Comparison of ENCODE assay signal across 1 cellular context in the genomic region with DNA sequence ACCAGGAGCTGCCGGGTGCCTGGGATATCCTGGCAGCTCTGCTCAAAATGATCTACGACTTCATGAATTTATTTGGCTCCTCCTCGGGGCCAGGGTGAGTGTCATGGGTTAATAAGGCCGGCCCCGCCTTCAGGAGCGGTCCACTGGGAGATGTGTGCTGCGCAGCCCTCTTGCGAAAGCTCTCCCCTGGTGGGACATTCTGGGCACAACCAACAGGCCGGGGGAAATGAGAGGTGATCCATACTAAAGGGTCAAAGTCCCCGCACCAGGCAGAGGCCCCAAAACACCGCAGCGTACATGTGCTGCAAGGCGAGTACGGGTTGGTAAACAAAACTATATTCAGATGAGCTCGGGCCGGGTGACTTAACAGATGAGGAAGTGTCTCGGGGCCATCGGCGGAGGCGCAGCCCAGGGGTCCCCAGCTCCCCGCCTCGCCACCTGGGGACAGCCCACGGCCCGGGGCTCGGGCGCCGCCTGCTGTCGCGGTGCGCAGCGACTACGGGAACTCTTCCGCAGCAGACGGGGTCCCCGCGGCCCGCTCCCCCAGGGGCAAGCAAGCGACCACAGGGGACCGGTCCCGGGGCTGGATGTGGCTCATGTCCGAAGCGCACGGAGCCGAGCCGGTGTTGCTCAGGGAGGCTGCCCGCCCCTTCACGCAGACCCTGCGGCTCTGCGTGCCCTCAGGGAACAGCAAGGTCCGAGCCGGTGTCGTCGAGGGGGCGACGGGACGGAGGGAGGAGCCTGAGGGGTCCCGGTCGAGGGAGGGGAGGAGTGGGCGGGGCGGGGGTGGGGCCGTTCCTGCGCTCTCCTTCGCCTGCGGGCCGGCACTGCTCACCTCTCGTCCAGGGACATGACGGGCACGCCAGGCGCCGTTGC.
A peak's percentile ranks its signal among the peaks of the same experiment; 100 is the strongest.
TF ChIP-seq lines count a peak whose summit lies in the region.

A gene with protein sequence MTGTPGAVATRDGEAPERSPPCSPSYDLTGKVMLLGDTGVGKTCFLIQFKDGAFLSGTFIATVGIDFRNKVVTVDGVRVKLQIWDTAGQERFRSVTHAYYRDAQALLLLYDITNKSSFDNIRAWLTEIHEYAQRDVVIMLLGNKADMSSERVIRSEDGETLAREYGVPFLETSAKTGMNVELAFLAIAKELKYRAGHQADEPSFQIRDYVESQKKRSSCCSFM (plus strand): TSS at position 834 of the 876 bp plus-strand sequence. CDS start 17 bp downstream, at position 851.

TF ChIP-seq in HepG2, 621 proteins besides CTCF, POLR2A, EP300 and RAD21 (continued from another document and continues in another):
- TF ChIP-seq, protein P1, sequence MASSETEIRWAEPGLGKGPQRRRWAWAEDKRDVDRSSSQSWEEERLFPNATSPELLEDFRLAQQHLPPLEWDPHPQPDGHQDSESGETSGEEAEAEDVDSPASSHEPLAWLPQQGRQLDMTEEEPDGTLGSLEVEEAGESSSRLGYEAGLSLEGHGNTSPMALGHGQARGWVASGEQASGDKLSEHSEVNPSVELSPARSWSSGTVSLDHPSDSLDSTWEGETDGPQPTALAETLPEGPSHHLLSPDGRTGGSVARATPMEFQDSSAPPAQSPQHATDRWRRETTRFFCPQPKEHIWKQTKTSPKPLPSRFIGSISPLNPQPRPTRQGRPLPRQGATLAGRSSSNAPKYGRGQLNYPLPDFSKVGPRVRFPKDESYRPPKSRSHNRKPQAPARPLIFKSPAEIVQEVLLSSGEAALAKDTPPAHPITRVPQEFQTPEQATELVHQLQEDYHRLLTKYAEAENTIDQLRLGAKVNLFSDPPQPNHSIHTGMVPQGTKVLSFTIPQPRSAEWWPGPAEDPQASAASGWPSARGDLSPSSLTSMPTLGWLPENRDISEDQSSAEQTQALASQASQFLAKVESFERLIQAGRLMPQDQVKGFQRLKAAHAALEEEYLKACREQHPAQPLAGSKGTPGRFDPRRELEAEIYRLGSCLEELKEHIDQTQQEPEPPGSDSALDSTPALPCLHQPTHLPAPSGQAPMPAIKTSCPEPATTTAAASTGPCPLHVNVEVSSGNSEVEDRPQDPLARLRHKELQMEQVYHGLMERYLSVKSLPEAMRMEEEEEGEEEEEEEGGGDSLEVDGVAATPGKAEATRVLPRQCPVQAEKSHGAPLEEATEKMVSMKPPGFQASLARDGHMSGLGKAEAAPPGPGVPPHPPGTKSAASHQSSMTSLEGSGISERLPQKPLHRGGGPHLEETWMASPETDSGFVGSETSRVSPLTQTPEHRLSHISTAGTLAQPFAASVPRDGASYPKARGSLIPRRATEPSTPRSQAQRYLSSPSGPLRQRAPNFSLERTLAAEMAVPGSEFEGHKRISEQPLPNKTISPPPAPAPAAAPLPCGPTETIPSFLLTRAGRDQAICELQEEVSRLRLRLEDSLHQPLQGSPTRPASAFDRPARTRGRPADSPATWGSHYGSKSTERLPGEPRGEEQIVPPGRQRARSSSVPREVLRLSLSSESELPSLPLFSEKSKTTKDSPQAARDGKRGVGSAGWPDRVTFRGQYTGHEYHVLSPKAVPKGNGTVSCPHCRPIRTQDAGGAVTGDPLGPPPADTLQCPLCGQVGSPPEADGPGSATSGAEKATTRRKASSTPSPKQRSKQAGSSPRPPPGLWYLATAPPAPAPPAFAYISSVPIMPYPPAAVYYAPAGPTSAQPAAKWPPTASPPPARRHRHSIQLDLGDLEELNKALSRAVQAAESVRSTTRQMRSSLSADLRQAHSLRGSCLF (CRISPR knock-in tag; IDR thresholded peaks at IDR 0.05; ENCODE audit: borderline replicate concordance) = no peak
- TF ChIP-seq NR2F1 (CRISPR knock-in tag; IDR thresholded peaks at IDR 0.05) = peak; percentile 55 to 59; a peak in 3 of 4 replicates
- TF ChIP-seq, protein P2, sequence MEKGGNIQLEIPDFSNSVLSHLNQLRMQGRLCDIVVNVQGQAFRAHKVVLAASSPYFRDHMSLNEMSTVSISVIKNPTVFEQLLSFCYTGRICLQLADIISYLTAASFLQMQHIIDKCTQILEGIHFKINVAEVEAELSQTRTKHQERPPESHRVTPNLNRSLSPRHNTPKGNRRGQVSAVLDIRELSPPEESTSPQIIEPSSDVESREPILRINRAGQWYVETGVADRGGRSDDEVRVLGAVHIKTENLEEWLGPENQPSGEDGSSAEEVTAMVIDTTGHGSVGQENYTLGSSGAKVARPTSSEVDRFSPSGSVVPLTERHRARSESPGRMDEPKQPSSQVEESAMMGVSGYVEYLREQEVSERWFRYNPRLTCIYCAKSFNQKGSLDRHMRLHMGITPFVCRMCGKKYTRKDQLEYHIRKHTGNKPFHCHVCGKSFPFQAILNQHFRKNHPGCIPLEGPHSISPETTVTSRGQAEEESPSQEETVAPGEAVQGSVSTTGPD (CRISPR knock-in tag; IDR thresholded peaks at IDR 0.05) = peak; percentile 91
- peak; percentile 85 for TF ChIP-seq HNRNPLL (IDR thresholded peaks at IDR 0.05; ENCODE audit: low read depth, low read length, poor library complexity, severe bottlenecking)
- TF ChIP-seq IRF2 (CRISPR knock-in tag; IDR thresholded peaks at IDR 0.05) = peak; percentile 88
- peak; percentile 95 for TF ChIP-seq ZNF264 (CRISPR knock-in tag; IDR thresholded peaks at IDR 0.05)
- no peak for TF ChIP-seq GZF1 (CRISPR knock-in tag; IDR thresholded peaks at IDR 0.05)
- TF ChIP-seq ZNF136 (CRISPR knock-in tag; IDR thresholded peaks at IDR 0.05; ENCODE audit: low read depth) = peak; percentile 90; the same call in 1 of the 2 replicates
- TF ChIP-seq, protein P3, sequence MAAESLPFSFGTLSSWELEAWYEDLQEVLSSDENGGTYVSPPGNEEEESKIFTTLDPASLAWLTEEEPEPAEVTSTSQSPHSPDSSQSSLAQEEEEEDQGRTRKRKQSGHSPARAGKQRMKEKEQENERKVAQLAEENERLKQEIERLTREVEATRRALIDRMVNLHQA (CRISPR knock-in tag; IDR thresholded peaks at IDR 0.05) = no peak
- TF ChIP-seq POGZ (CRISPR knock-in tag; IDR thresholded peaks at IDR 0.05) = peak; percentile 86
- peak; percentile 79; the same call in 1 of the 2 replicates for TF ChIP-seq RFXAP (CRISPR knock-in tag; IDR thresholded peaks at IDR 0.05; ENCODE audit: borderline replicate concordance)
- no peak for TF ChIP-seq ZNF382 (CRISPR knock-in tag; IDR thresholded peaks at IDR 0.05; ENCODE audit: borderline replicate concordance)
- TF ChIP-seq ZNF761 (CRISPR knock-in tag; conservative IDR thresholded peaks at IDR 0.05) = no peak; the same call in 1 of the 2 replicates
- TF ChIP-seq, protein P4, sequence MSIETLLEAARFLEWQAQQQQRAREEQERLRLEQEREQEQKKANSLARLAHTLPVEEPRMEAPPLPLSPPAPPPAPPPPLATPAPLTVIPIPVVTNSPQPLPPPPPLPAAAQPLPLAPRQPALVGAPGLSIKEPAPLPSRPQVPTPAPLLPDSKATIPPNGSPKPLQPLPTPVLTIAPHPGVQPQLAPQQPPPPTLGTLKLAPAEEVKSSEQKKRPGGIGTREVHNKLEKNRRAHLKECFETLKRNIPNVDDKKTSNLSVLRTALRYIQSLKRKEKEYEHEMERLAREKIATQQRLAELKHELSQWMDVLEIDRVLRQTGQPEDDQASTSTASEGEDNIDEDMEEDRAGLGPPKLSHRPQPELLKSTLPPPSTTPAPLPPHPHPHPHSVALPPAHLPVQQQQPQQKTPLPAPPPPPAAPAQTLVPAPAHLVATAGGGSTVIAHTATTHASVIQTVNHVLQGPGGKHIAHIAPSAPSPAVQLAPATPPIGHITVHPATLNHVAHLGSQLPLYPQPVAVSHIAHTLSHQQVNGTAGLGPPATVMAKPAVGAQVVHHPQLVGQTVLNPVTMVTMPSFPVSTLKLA (IDR thresholded peaks at IDR 0.05) = peak; percentile 88
- peak; percentile 78; the same call in 1 of the 2 replicates for TF ChIP-seq ZNF563 (CRISPR knock-in tag; IDR thresholded peaks at IDR 0.05)
- TF ChIP-seq HES4 (CRISPR knock-in tag; IDR thresholded peaks at IDR 0.05; ENCODE audit: borderline replicate concordance) = peak; percentile 70; the same call in 1 of the 2 replicates
- TF ChIP-seq ZNF224 (CRISPR knock-in tag; IDR thresholded peaks at IDR 0.05) = peak; percentile 82
- TF ChIP-seq MAZ (IDR thresholded peaks at IDR 0.05; ENCODE audit: borderline replicate concordance, low read depth, low read length) = peak; percentile 78
- TF ChIP-seq MAZ (CRISPR knock-in tag; IDR thresholded peaks at IDR 0.05; ENCODE audit: low read depth) = no peak; the same call in 1 of the 2 replicates
- TF ChIP-seq ZNF781 (CRISPR knock-in tag; IDR thresholded peaks at IDR 0.05; ENCODE audit: borderline replicate concordance, not compliant biosample characterization) = peak; percentile 90
- TF ChIP-seq, protein P5, sequence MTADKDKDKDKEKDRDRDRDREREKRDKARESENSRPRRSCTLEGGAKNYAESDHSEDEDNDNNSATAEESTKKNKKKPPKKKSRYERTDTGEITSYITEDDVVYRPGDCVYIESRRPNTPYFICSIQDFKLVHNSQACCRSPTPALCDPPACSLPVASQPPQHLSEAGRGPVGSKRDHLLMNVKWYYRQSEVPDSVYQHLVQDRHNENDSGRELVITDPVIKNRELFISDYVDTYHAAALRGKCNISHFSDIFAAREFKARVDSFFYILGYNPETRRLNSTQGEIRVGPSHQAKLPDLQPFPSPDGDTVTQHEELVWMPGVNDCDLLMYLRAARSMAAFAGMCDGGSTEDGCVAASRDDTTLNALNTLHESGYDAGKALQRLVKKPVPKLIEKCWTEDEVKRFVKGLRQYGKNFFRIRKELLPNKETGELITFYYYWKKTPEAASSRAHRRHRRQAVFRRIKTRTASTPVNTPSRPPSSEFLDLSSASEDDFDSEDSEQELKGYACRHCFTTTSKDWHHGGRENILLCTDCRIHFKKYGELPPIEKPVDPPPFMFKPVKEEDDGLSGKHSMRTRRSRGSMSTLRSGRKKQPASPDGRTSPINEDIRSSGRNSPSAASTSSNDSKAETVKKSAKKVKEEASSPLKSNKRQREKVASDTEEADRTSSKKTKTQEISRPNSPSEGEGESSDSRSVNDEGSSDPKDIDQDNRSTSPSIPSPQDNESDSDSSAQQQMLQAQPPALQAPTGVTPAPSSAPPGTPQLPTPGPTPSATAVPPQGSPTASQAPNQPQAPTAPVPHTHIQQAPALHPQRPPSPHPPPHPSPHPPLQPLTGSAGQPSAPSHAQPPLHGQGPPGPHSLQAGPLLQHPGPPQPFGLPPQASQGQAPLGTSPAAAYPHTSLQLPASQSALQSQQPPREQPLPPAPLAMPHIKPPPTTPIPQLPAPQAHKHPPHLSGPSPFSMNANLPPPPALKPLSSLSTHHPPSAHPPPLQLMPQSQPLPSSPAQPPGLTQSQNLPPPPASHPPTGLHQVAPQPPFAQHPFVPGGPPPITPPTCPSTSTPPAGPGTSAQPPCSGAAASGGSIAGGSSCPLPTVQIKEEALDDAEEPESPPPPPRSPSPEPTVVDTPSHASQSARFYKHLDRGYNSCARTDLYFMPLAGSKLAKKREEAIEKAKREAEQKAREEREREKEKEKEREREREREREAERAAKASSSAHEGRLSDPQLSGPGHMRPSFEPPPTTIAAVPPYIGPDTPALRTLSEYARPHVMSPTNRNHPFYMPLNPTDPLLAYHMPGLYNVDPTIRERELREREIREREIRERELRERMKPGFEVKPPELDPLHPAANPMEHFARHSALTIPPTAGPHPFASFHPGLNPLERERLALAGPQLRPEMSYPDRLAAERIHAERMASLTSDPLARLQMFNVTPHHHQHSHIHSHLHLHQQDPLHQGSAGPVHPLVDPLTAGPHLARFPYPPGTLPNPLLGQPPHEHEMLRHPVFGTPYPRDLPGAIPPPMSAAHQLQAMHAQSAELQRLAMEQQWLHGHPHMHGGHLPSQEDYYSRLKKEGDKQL (CRISPR knock-in tag; IDR thresholded peaks at IDR 0.05; ENCODE audit: low read depth) = peak; percentile 55; the same call in 1 of the 2 replicates
- peak; percentile 99 for TF ChIP-seq CEBPB (IDR thresholded peaks at IDR 0.05; ENCODE audit: borderline replicate concordance, low read depth, low read length)
- TF ChIP-seq JUND (CRISPR knock-in tag; IDR thresholded peaks at IDR 0.05) = no peak
- peak; percentile 87; the same call in 1 of the 2 replicates for TF ChIP-seq ZFP36L1 (CRISPR knock-in tag; IDR thresholded peaks at IDR 0.05)
- peak; percentile 44; the same call in 1 of the 2 replicates for TF ChIP-seq SRY (CRISPR knock-in tag; IDR thresholded peaks at IDR 0.05)
- TF ChIP-seq, protein P6, sequence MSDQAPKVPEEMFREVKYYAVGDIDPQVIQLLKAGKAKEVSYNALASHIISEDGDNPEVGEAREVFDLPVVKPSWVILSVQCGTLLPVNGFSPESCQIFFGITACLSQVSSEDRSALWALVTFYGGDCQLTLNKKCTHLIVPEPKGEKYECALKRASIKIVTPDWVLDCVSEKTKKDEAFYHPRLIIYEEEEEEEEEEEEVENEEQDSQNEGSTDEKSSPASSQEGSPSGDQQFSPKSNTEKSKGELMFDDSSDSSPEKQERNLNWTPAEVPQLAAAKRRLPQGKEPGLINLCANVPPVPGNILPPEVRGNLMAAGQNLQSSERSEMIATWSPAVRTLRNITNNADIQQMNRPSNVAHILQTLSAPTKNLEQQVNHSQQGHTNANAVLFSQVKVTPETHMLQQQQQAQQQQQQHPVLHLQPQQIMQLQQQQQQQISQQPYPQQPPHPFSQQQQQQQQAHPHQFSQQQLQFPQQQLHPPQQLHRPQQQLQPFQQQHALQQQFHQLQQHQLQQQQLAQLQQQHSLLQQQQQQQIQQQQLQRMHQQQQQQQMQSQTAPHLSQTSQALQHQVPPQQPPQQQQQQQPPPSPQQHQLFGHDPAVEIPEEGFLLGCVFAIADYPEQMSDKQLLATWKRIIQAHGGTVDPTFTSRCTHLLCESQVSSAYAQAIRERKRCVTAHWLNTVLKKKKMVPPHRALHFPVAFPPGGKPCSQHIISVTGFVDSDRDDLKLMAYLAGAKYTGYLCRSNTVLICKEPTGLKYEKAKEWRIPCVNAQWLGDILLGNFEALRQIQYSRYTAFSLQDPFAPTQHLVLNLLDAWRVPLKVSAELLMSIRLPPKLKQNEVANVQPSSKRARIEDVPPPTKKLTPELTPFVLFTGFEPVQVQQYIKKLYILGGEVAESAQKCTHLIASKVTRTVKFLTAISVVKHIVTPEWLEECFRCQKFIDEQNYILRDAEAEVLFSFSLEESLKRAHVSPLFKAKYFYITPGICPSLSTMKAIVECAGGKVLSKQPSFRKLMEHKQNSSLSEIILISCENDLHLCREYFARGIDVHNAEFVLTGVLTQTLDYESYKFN (CRISPR knock-in tag; conservative IDR thresholded peaks at IDR 0.05) = peak; percentile 99
- TF ChIP-seq, protein P7, sequence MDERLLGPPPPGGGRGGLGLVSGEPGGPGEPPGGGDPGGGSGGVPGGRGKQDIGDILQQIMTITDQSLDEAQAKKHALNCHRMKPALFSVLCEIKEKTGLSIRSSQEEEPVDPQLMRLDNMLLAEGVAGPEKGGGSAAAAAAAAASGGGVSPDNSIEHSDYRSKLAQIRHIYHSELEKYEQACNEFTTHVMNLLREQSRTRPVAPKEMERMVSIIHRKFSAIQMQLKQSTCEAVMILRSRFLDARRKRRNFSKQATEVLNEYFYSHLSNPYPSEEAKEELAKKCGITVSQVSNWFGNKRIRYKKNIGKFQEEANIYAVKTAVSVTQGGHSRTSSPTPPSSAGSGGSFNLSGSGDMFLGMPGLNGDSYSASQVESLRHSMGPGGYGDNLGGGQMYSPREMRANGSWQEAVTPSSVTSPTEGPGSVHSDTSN (CRISPR knock-in tag; IDR thresholded peaks at IDR 0.05) = no peak
- TF ChIP-seq, protein P8, sequence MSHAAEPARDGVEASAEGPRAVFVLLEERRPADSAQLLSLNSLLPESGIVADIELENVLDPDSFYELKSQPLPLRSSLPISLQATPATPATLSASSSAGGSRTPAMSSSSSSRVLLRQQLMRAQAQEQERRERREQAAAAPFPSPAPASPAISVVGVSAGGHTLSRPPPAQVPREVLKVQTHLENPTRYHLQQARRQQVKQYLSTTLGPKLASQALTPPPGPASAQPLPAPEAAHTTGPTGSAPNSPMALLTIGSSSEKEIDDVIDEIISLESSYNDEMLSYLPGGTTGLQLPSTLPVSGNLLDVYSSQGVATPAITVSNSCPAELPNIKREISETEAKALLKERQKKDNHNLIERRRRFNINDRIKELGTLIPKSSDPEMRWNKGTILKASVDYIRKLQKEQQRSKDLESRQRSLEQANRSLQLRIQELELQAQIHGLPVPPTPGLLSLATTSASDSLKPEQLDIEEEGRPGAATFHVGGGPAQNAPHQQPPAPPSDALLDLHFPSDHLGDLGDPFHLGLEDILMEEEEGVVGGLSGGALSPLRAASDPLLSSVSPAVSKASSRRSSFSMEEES (CRISPR knock-in tag; IDR thresholded peaks at IDR 0.05) = peak; percentile 82
